In the genomic region with DNA sequence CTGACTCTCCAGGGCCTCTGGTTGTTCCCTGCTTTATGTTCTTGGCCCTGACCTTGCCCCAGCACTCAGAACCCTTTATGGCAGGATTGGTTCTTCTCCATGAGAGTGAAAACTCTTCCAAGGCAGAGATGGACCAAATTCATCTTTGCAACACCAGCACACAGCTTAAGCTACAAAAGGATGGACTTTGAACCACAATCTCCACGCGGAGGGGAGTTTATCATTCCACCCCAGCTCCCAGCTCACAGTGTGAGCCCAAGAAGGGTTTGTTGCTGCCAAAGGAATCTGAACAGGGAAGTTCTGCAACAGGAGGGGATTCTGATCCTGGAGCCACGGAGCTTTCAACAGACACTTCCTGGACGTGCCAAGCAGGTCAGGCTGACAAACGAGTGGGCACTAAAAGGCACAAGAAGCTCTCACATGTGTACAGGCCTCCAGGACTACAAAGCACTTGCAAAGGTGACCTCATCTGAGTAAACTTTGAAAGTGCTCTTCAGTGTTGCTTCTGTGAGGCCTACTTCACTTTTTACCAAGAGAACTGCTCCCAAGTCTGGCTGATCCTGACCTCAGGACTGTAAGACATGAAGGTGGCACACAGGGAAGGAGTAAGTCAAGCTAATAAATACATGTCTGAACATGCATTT, we compare ENCODE assay signal across 20 cellular contexts. TPM values are rescaled to one million over a fixed set of nuclear protein-coding genes. Genes with fewer than 3 reads are reported as not detected.
DNase-seq lines count a peak whose midpoint lies in the region; ATAC-seq, FAIRE-seq and TF ChIP-seq lines count a peak whose summit lies in the region.
"Had no signal": no experiment of that assay in that cellular context is flagged by ENCODE, and none has a peak within 500 bp of the region (broad histone marks: within the 10 kb centered on the region; RNA-seq: fewer than 3 reads in every experiment).

No MANE protein-coding gene starts in this region.

- DNase-seq in HuH-7 (ENCODE audit: low spot score) (peak; percentile 79), NCI-H510A treated with DMSO at 0.1 percent for 48 hours (lab: John Stamatoyannopoulos, UW) (peak; percentile 80), right cardiac atrium (no peak), small intestine (peak; percentile 79), SHP77 treated with DMSO at 0.1 percent for 48 hours (lab: John Stamatoyannopoulos, UW) (no peak), gastrocnemius medialis (no peak), MCF 10A (ENCODE audit: unreplicated experiment) (no peak)
- DNase-seq: activated B cell treated with CpG ODN at 0.5 μM for 24 hours; activated naive CD4-positive, alpha-beta T cell; HCEC 1CT; hypothalamus; NCI-H1105 treated with DMSO at 0.1 percent for 48 hours; NCI-H524; stimulated activated naive B cell treated with anti-CD40 and anti-IgM and Interleukin-4, amounts not matched to agents 10 μg/mL and 1 μg/mL and 100 μg/mL, for 72 hours had no signal

- no peaks in the 10 kb centered on the region for H3K9me3 Mint-ChIP-seq in MCF 10A (ENCODE audit: unreplicated experiment)
- H3K9me3 Mint-ChIP-seq: activated B cell treated with CpG ODN at 0.5 μM for 24 hours; memory B cell; stimulated activated naive B cell treated with anti-CD40 and anti-IgM and Interleukin-4, amounts not matched to agents 10 μg/mL and 1 μg/mL and 100 μg/mL, for 72 hours had no signal

- no peaks in the 10 kb centered on the region for H3K36me3 Mint-ChIP-seq in MCF 10A (ENCODE audit: insufficient read depth, unreplicated experiment)

- H3K4me3 ChIP-seq in right cardiac atrium (ENCODE audit: low read length) (no peak overlapping the region), small intestine (ENCODE audit: low read depth in 1 of 2, low read length in 2 of 2) (no peak overlapping the region), gastrocnemius medialis (no peak overlapping the region)

- intact Hi-C loops in right cardiac atrium (cut with DNase I) (no loop called here), gastrocnemius medialis (cut with DNase I; ENCODE audit: low total_unique reads) (loop anchor here (10.0 kb wide), 1 partner anchor 847 kb away; a partner anchor contains a TSS), MCF 10A (cut with micrococcal nuclease) (no loop called here)

- no peaks in the 10 kb centered on the region for H3K27me3 Mint-ChIP-seq in MCF 10A (ENCODE audit: insufficient read depth, unreplicated experiment)
- H3K27me3 Mint-ChIP-seq: activated B cell treated with CpG ODN at 0.5 μM for 24 hours; memory B cell; stimulated activated naive B cell treated with anti-CD40 and anti-IgM and Interleukin-4, amounts not matched to agents 10 μg/mL and 1 μg/mL and 100 μg/mL, for 72 hours had no signal

- TF ChIP-seq POLR2A in gastrocnemius medialis (IDR thresholded peaks at IDR 0.05) = no peak

- H3K4me1 ChIP-seq in right cardiac atrium (ENCODE audit: control insufficient read depth, insufficient read depth, low read length) (peaks cover 10% of the 10 kb centered on the region), small intestine (ENCODE audit: control insufficient read depth in 2 of 2, insufficient read depth in 1 of 2, low read depth in 1 of 2, low read length in 1 of 2) (peaks cover 0 to 2% of the 10 kb centered on the region in 2 donors), gastrocnemius medialis (no peaks in the 10 kb centered on the region)

- in situ Hi-C loops in gastrocnemius medialis (cut with MboI; ENCODE audit: low sequenced_read_pairs in 4 of 4) = loop anchor here (10.0 to 25.0 kb wide), 2 partner anchors 187 to 190 kb away; no protein-coding TSS in a partner anchor

- H3K4me1 Mint-ChIP-seq in MCF 10A (ENCODE audit: insufficient read depth, unreplicated experiment) = peaks cover 6% of the 10 kb centered on the region
- H3K4me1 Mint-ChIP-seq: activated B cell treated with CpG ODN at 0.5 μM for 24 hours had no signal

- peak; percentile 38 to 58 for ATAC-seq in right cardiac atrium
- no peak for ATAC-seq in gastrocnemius medialis
- ATAC-seq: Panc1; stimulated activated naive B cell treated with anti-CD40 and anti-IgM and Interleukin-4, amounts not matched to agents 10 μg/mL and 1 μg/mL and 100 μg/mL, for 72 hours had no signal

- no TSS peak for BruUV-seq in MCF 10A (replicated peaks; lab: Mats Ljungman, UMichigan)

- WGBS in right cardiac atrium = 42% methylated on average over 5 of the region's 5 CpGs
- WGBS in small intestine, 3 donors = 22 to 56% (median 27%) methylated on average over 5 of the region's 5 CpGs

- POLR2A ChIA-PET in MCF 10A (lab: Yijun Ruan, JAX) = interaction anchor here (2.8 kb wide), 1 partner anchor 8 kb away, joined by 8 read pairs; a partner anchor contains a TSS

- no peak for TF ChIP-seq CTCF in gastrocnemius medialis (IDR thresholded peaks at IDR 0.05 in 4 of 5, conservative IDR thresholded peaks at IDR 0.05 in 1 of 5)
- no peak for TF ChIP-seq CTCF in MCF 10A (IDR thresholded peaks at IDR 0.05; ENCODE audit: unreplicated experiment)

- H3K9me3 ChIP-seq in right cardiac atrium (ENCODE audit: control insufficient read depth, low read length) (no peaks in the 10 kb centered on the region), small intestine (ENCODE audit: control insufficient read depth, low read depth) (no peaks in the 10 kb centered on the region), gastrocnemius medialis (no peaks in the 10 kb centered on the region)
- H3K9me3 ChIP-seq: neutrophil had no signal

- CTCF ChIA-PET in MCF 10A (lab: Yijun Ruan, JAX) = interaction anchor here (1.2 to 3.2 kb wide), 2 partner anchors 9 to 85 kb away, joined by 7 to 25 read pairs; a partner anchor contains a TSS

- FAIRE-seq in small intestine (lab: Jason Lieb, UNC) = no peak
- FAIRE-seq: astrocyte, G401.6 had no signal

- H3K27ac Mint-ChIP-seq in MCF 10A (ENCODE audit: low read depth, unreplicated experiment) = no peak overlapping the region
- H3K27ac Mint-ChIP-seq: activated B cell treated with CpG ODN at 0.5 μM for 24 hours; memory B cell; stimulated activated naive B cell treated with anti-CD40 and anti-IgM and Interleukin-4, amounts not matched to agents 10 μg/mL and 1 μg/mL and 100 μg/mL, for 72 hours had no signal

- H3K27me3 ChIP-seq in right cardiac atrium (ENCODE audit: control insufficient read depth, insufficient read depth) (no peaks in the 10 kb centered on the region), small intestine (ENCODE audit: control insufficient read depth in 2 of 2, insufficient read depth in 2 of 2, low read length in 2 of 2) (no peaks in the 10 kb centered on the region), gastrocnemius medialis (no peaks in the 10 kb centered on the region)
- H3K27me3 ChIP-seq: neutrophil had no signal

- H3K27ac ChIP-seq in right cardiac atrium (ENCODE audit: low read length) (peak overlapping the region; percentile 77), small intestine (ENCODE audit: low read depth in 1 of 2, low read length in 1 of 2) (peak overlapping the region; percentile 15 to 35), gastrocnemius medialis (no peak overlapping the region)
- H3K27ac ChIP-seq: neutrophil had no signal

- H3K4me3 Mint-ChIP-seq in MCF 10A (ENCODE audit: unreplicated experiment) = no peak overlapping the region
- H3K4me3 Mint-ChIP-seq: activated B cell treated with CpG ODN at 0.5 μM for 24 hours; memory B cell; stimulated activated naive B cell treated with anti-CD40 and anti-IgM and Interleukin-4, amounts not matched to agents 10 μg/mL and 1 μg/mL and 100 μg/mL, for 72 hours had no signal

- H3K36me3 ChIP-seq in small intestine (ENCODE audit: control insufficient read depth in 2 of 2, insufficient read depth in 2 of 2, low read length in 2 of 2) (no peaks in the 10 kb centered on the region), gastrocnemius medialis (no peaks in the 10 kb centered on the region)
- H3K36me3 ChIP-seq: neutrophil had no signal

RNA-seq across cellular contexts. Expression of a gene that starts 8.9 kb away (rescaled TPM):
- 100 to 1,000 TPM; 121 to 150 (median 145) TPM for total RNA-seq in right cardiac atrium
- polyA plus RNA-seq in right cardiac atrium = 57.1 TPM
- polyA plus RNA-seq in small intestine = 1 to 10 TPM; 2.0 to 6.3 (median 2.7) TPM
- total RNA-seq in gastrocnemius medialis = 10 to 100 TPM in 1 of 4 donors, 1 to 10 TPM in 3; 7.6 to 10.1 (median 8.7) TPM
- 7.2 and 8.1 TPM in 2 replicates for total RNA-seq in MCF 10A (2022)

RNA-seq across cellular contexts. Expression of a gene that starts 34.7 kb away (rescaled TPM):
- total RNA-seq in right cardiac atrium (not detected), gastrocnemius medialis (not detected), MCF 10A (2022) (not detected in 2 replicates)
- polyA plus RNA-seq in right cardiac atrium (not detected), small intestine (not detected)
- total RNA-seq: activated B cell treated with CpG ODN at 0.5 μM for 24 hours, fibroblast of lung had no signal
- polyA plus RNA-seq: fibroblast of lung had no signal

RNA-seq across cellular contexts. Expression of a gene that starts 53.4 kb away (rescaled TPM):
- total RNA-seq in right cardiac atrium (under 1 TPM in 1 of 4 donors, not detected in 3; 0.08 TPM), gastrocnemius medialis (under 1 TPM in 3 of 4 donors, not detected in 1; 0.29 to 0.83 (median 0.51) TPM), MCF 10A (2022) (0.22 TPM in 1 of 2 replicates, not detected in the other)
- polyA plus RNA-seq in right cardiac atrium (0.07 TPM), small intestine (100 to 1,000 TPM in 1 of 3 donors, 10 to 100 TPM in 2; 56.7 to 124 (median 98.6) TPM)
- total RNA-seq: activated B cell treated with CpG ODN at 0.5 μM for 24 hours, astrocyte, fibroblast of lung had no signal
- polyA plus RNA-seq: fibroblast of lung had no signal

RNA-seq across cellular contexts. Expression of a gene that starts 55.0 kb away (rescaled TPM):
- 1 to 10 TPM in 1 of 4 donors, under 1 TPM in 3; 0.17 to 2.8 (median 0.55) TPM for total RNA-seq in right cardiac atrium
- polyA plus RNA-seq in right cardiac atrium = 1.4 TPM
- polyA plus RNA-seq in small intestine = 1 to 10 TPM in 1 of 3 donors, under 1 TPM in 1, not detected in 1; 0.54 to 1.1 TPM
- not detected for total RNA-seq in gastrocnemius medialis
- total RNA-seq in MCF 10A (2022) = 0.37 TPM in 1 of 2 replicates, not detected in the other
- total RNA-seq: activated B cell treated with CpG ODN at 0.5 μM for 24 hours, fibroblast of lung had no signal
- polyA plus RNA-seq: fibroblast of lung had no signal

Comparison
In these comparisons a context has a peak if more than half of its experiments do, and no peak if none do; other contexts are left out.
1. DNase-seq: peak in HuH-7 (single experiment), NCI-H510A treated with DMSO at 0.1 percent for 48 hours (single experiment) and small intestine (single experiment); none in right cardiac atrium (0 of 3), SHP77 treated with DMSO at 0.1 percent for 48 hours (single experiment), gastrocnemius medialis (0 of 2) and MCF 10A (single experiment).
2. ATAC-seq: peak in right cardiac atrium (2 of 2); none in gastrocnemius medialis (0 of 2).
3. H3K27ac ChIP-seq: peak in right cardiac atrium (single experiment) and small intestine (2 of 2); none in gastrocnemius medialis (0 of 4).
4. RNA of a gene that starts 8.9 kb away (total RNA-seq): 121 to 150 TPM in right cardiac atrium; 7.6 to 10.1 TPM in gastrocnemius medialis and 7.2 to 8.1 TPM in MCF 10A; every median in the first group is over 10 times any median in the second.